Comparison of ENCODE assay signal across 8 cellular contexts in genomic region chr10:35218339-35218955, GRCh38.
DNase-seq lines count a peak whose midpoint lies in the region; ATAC-seq and TF ChIP-seq lines count a peak whose summit lies in the region.

No MANE protein-coding gene starts in this region.

- peak; percentile 33 for DNase-seq in GM04503 (ENCODE audit: low read depth)
- DNase-seq in HEK293T (ENCODE audit: extremely low spot score), result peak; percentile 62
- DNase-seq in NCI-H1092 treated with DMSO at 0.1 percent for 48 hours (lab: John Stamatoyannopoulos, UW), result peak; percentile 56
- DNase-seq in SW480 (ENCODE audit: low spot score), result peak; percentile 71
- peak; percentile 74 for DNase-seq in activated naive CD8-positive, alpha-beta T cell treated with anti-CD3 and anti-CD28 coated beads, Interleukin-2, amount 10 ng/mL, durations not matched to agents 7 days and 5 days
- DNase-seq in cardiac septum (ENCODE audit: low spot score), result peak; percentile 86
- peak; percentile 84 for DNase-seq in renal cortical epithelial cell (ENCODE audit: low read depth)

- peak overlapping the region; percentile 61 for H3K4me3 Mint-ChIP-seq in activated naive CD8-positive, alpha-beta T cell treated with anti-CD3 and anti-CD28 coated beads, Interleukin-2, amount 10 ng/mL, durations not matched to agents 7 days and 5 days

- peaks cover 4% of the 10 kb centered on the region for H3K27me3 Mint-ChIP-seq in activated naive CD8-positive, alpha-beta T cell treated with anti-CD3 and anti-CD28 coated beads, Interleukin-2, amount 10 ng/mL, durations not matched to agents 7 days and 5 days

- intact Hi-C loops in cardiac septum (cut with DNase I), result loop anchor here (1.0 to 2.0 kb wide), 3 partner anchors 22 to 98 kb away; partner anchors contain the start of gene CREM

- CTCF ChIA-PET in HEK293T (lab: Yijun Ruan, JAX), result interaction anchor here (0.8 to 2.7 kb wide), 5 partner anchors 21 to 223 kb away, joined by 3 to 22 read pairs (median 8); no protein-coding TSS in a partner anchor

- peaks cover 29% of the 10 kb centered on the region for H3K4me1 Mint-ChIP-seq in activated naive CD8-positive, alpha-beta T cell treated with anti-CD3 and anti-CD28 coated beads, Interleukin-2, amount 10 ng/mL, durations not matched to agents 7 days and 5 days

- POLR2A ChIA-PET in HEK293T (lab: Yijun Ruan, JAX), result interaction anchor here (3.2 kb wide), 1 partner anchor 92 kb away, joined by 29 read pairs; the partner anchor contains the start of gene CREM
- POLR2A ChIA-PET in activated naive CD8-positive, alpha-beta T cell treated with anti-CD3 and anti-CD28 coated beads, Interleukin-2, amount 10 ng/mL, durations not matched to agents 7 days and 5 days (lab: Charles Lee), result interaction anchor here (1.2 to 11.4 kb wide), 4 partner anchors 10 to 99 kb away, joined by 3 to 155 read pairs (median 8); partner anchors contain the start of gene CREM

- peak; percentile 86 for ATAC-seq in activated naive CD8-positive, alpha-beta T cell treated with anti-CD3 and anti-CD28 coated beads, Interleukin-2, amount 10 ng/mL, durations not matched to agents 7 days and 5 days (ENCODE audit: low read depth)
- no peak for ATAC-seq in GM18520 (IDR thresholded peaks at IDR 0.05; ENCODE audit: unreplicated experiment)

- peaks cover 4% of the 10 kb centered on the region for H3K36me3 Mint-ChIP-seq in activated naive CD8-positive, alpha-beta T cell treated with anti-CD3 and anti-CD28 coated beads, Interleukin-2, amount 10 ng/mL, durations not matched to agents 7 days and 5 days

- H3K27ac Mint-ChIP-seq in activated naive CD8-positive, alpha-beta T cell treated with anti-CD3 and anti-CD28 coated beads, Interleukin-2, amount 10 ng/mL, durations not matched to agents 7 days and 5 days, result peak overlapping the region; percentile 75

- H3K9me3 Mint-ChIP-seq in activated naive CD8-positive, alpha-beta T cell treated with anti-CD3 and anti-CD28 coated beads, Interleukin-2, amount 10 ng/mL, durations not matched to agents 7 days and 5 days, result no peaks in the 10 kb centered on the region

TF ChIP-seq in HEK293T, 16 proteins besides CTCF, POLR2A, EP300 and RAD21:
- TF ChIP-seq FOXM1 (IDR thresholded peaks at IDR 0.05; ENCODE audit: borderline replicate concordance) (no peak), ZNF384 (IDR thresholded peaks at IDR 0.05) (no peak), LEF1 (IDR thresholded peaks at IDR 0.05; ENCODE audit: borderline replicate concordance) (no peak), BHLHE40 (IDR thresholded peaks at IDR 0.05; ENCODE audit: borderline replicate concordance) (no peak), ELF4 (IDR thresholded peaks at IDR 0.05) (no peak), ARNT (IDR thresholded peaks at IDR 0.05) (no peak), SP1 (IDR thresholded peaks at IDR 0.05) (no peak), TARDBP (IDR thresholded peaks at IDR 0.05) (no peak), SUZ12 (IDR thresholded peaks at IDR 0.05) (no peak), HDGF (IDR thresholded peaks at IDR 0.05; ENCODE audit: borderline replicate concordance) (no peak), L3MBTL2 (conservative IDR thresholded peaks at IDR 0.05) (no peak), FOXK2 (IDR thresholded peaks at IDR 0.05) (no peak), NFRKB (IDR thresholded peaks at IDR 0.05) (no peak), PKNOX1 (IDR thresholded peaks at IDR 0.05) (no peak), FOXA1 (IDR thresholded peaks at IDR 0.05) (no peak)

Comparison
In these comparisons a context has a peak if more than half of its experiments do, and no peak if none do; other contexts are left out.
1. DNase-seq: peak in every context shown above with its lines; median percentile 86 in cardiac septum; 84 in renal cortical epithelial cell; 74 in activated naive CD8-positive, alpha-beta T cell treated with anti-CD3 and anti-CD28 coated beads, Interleukin-2, amount 10 ng/mL, durations not matched to agents 7 days and 5 days; 71 in SW480; 62 in HEK293T; 56 in NCI-H1092 treated with DMSO at 0.1 percent for 48 hours; 33 in GM04503.